ENCODE assay signal across 29 cellular contexts in genomic region chr13:111288276-111288675, GRCh38. TPM values are rescaled to one million over a fixed set of nuclear protein-coding genes. Genes with fewer than 3 reads are reported as not detected.
"Had no signal": no experiment of that assay in that cellular context is flagged by ENCODE, and none has a peak within 500 bp of the region (broad histone marks: within the 10 kb centered on the region; RNA-seq: fewer than 3 reads in every experiment).

No MANE protein-coding gene starts in this region.

- H3K27me3 ChIP-seq: gastrocnemius medialis, left lung, ovary, sigmoid colon, spleen, testis, tibial artery had no signal

- DNase-seq: effector CD8-positive, alpha-beta T cell; endodermal cell; foreskin fibroblast; gastrocnemius medialis; kidney; left lung; mesenchymal stem cell; mucosa of descending colon; naive thymus-derived CD4-positive, alpha-beta T cell; nephron progenitor cell; nucleus accumbens; ovary; psoas muscle; right cardiac atrium; sigmoid colon; spleen; stimulated activated CD4-positive, alpha-beta T cell treated with anti-CD3 and anti-CD28 coated beads, Interleukin-4, amount 100 ng/mL, for 4 hours; stimulated activated naive CD8-positive, alpha-beta T cell treated with anti-CD3 and anti-CD28 coated beads, Interleukin-15, Interleukin-2, amounts not matched to agents 100 U/mL and 50 U/mL, for 24 hours; substantia nigra; testis; tibial artery had no signal

- H3K27ac ChIP-seq: epithelial cell of prostate, gastrocnemius medialis, left lung, ovary, psoas muscle, sigmoid colon, skin epidermis, spleen, testis, tibial artery had no signal

- H3K4me3 ChIP-seq: gastrocnemius medialis, left lung, mucosa of descending colon, ovary, psoas muscle, sigmoid colon, skin epidermis, spleen, testis, tibial artery had no signal

- ATAC-seq: esophagus mucosa; gastrocnemius medialis; mucosa of descending colon; naive thymus-derived CD4-positive, alpha-beta T cell; psoas muscle; right cardiac atrium; stimulated activated memory B cell treated with anti-CD40 and anti-IgM and Interleukin-4, amounts not matched to agents 10 μg/mL and 1 μg/mL and 100 μg/mL, for 72 hours; stimulated activated naive CD8-positive, alpha-beta T cell treated with anti-CD3 and anti-CD28 coated beads, Interleukin-15, Interleukin-2, amounts not matched to agents 100 U/mL and 50 U/mL, for 24 hours had no signal

- H3K9me3 ChIP-seq: gastrocnemius medialis, left lung, mucosa of descending colon, ovary, psoas muscle, sigmoid colon, spleen, testis, tibial artery had no signal

RNA-seq across cellular contexts. Expression of gene TEX29, which starts 32.2 kb away (rescaled TPM):
- total RNA-seq: esophagus mucosa, glomerular endothelial cell, kidney, lower leg skin, renal cortical epithelial cell, urinary bladder had no signal
- polyA plus RNA-seq: naive thymus-derived CD4-positive, alpha-beta T cell had no signal
